1 cellular context compared by ENCODE assay signal in genomic region chr17:82283208-82283749, GRCh38.
TF ChIP-seq lines count a peak whose summit lies in the region.

No MANE protein-coding gene starts in this region.

TF ChIP-seq in HEK293, 187 proteins besides CTCF, POLR2A, EP300 and RAD21 (continued from another document):
- TF ChIP-seq ZNF670 (tag by site-specific recombination; IDR thresholded peaks at IDR 0.05; ENCODE audit: low read depth) (no peak), RBAK (tag by site-specific recombination; IDR thresholded peaks at IDR 0.05) (no peak), ZNF184 (tag by site-specific recombination; IDR thresholded peaks at IDR 0.05) (0 out of 2 replicates have a peak, but pooled peaks have one; percentile 28), KLF8 (tag by site-specific recombination; IDR thresholded peaks at IDR 0.05) (no peak), ZNF639 (tag by site-specific recombination; IDR thresholded peaks at IDR 0.05) (no peak), AEBP2 (tag by site-specific recombination; IDR thresholded peaks at IDR 0.05; ENCODE audit: borderline replicate concordance) (no peak), ZSCAN4 (tag by site-specific recombination; IDR thresholded peaks at IDR 0.05) (no peak), ZFP41 (tag by site-specific recombination; IDR thresholded peaks at IDR 0.05; ENCODE audit: borderline replicate concordance) (no peak), ZNF174 (tag by site-specific recombination; IDR thresholded peaks at IDR 0.05) (no peak)
